16 cellular contexts compared by ENCODE assay signal in the genomic region with DNA sequence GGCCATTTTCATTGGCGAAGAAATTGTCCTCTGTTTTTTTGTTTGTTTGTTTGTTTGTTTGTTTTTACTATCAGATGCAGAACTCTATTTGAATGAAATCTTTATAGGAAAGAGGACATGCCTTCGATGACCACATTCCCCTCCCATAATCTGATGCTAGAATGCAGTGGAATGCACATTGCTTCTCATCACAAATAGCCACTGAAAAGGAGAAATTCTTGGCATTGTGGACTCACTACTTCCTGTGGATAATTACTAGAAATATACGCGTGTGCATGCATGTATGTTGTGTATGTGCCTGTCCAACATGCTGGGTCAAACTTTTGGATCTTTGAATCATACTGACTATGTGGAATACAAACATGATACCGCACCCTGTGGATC.
DNase-seq lines count a peak whose midpoint lies in the region; ATAC-seq and TF ChIP-seq lines count a peak whose summit lies in the region.
"Had no signal": no experiment of that assay in that cellular context is flagged by ENCODE, and none has a peak within 500 bp of the region (broad histone marks: within the 10 kb centered on the region; RNA-seq: fewer than 3 reads in every experiment).

No MANE protein-coding gene starts in this region.

- peak overlapping the region; percentile 66 for H3K27ac Mint-ChIP-seq in activated naive CD4-positive, alpha-beta T cell treated with anti-CD3 and anti-CD28 coated beads, Interleukin-2, amount 50 U/mL, for 24 hours
- H3K27ac Mint-ChIP-seq in T-helper 17 cell: peak overlapping the region; percentile 92
- peak overlapping the region in 1 of 2 donors; percentile 19 for H3K27ac Mint-ChIP-seq in stimulated activated naive CD8-positive, alpha-beta T cell treated with anti-CD3 and anti-CD28 coated beads, Interleukin-15, amount 100 ng/mL, for 72 hours
- H3K27ac Mint-ChIP-seq: dendritic cell treated with granulocyte-macrophage colony-stimulating factor and Interleukin-4, amounts not matched to agents 40 ng/mL and 50 ng/mL, for 4 days had no signal

- no peak for TF ChIP-seq EP300 in gastroesophageal sphincter (IDR thresholded peaks at IDR 0.05)

- no peaks in the 10 kb centered on the region for H3K27me3 Mint-ChIP-seq in activated naive CD4-positive, alpha-beta T cell treated with anti-CD3 and anti-CD28 coated beads, Interleukin-2, amount 50 U/mL, for 24 hours
- H3K27me3 Mint-ChIP-seq in T-helper 17 cell: no peaks in the 10 kb centered on the region
- H3K27me3 Mint-ChIP-seq in stimulated activated naive CD8-positive, alpha-beta T cell treated with anti-CD3 and anti-CD28 coated beads, Interleukin-15, amount 100 ng/mL, for 72 hours: no peaks in the 10 kb centered on the region
- H3K27me3 Mint-ChIP-seq: dendritic cell treated with granulocyte-macrophage colony-stimulating factor and Interleukin-4, amounts not matched to agents 40 ng/mL and 50 ng/mL, for 4 days had no signal

- peak overlapping the region; percentile 11 for H3K4me3 Mint-ChIP-seq in activated naive CD4-positive, alpha-beta T cell treated with anti-CD3 and anti-CD28 coated beads, Interleukin-2, amount 50 U/mL, for 24 hours
- peak overlapping the region; percentile 34 for H3K4me3 Mint-ChIP-seq in T-helper 17 cell
- H3K4me3 Mint-ChIP-seq in stimulated activated naive CD8-positive, alpha-beta T cell treated with anti-CD3 and anti-CD28 coated beads, Interleukin-15, amount 100 ng/mL, for 72 hours: peak overlapping the region; percentile 34 to 64
- H3K4me3 Mint-ChIP-seq: dendritic cell treated with granulocyte-macrophage colony-stimulating factor and Interleukin-4, amounts not matched to agents 40 ng/mL and 50 ng/mL, for 4 days had no signal

- ATAC-seq in T-helper 17 cell (no peak), gastroesophageal sphincter (no peak)
- ATAC-seq in stimulated activated naive CD8-positive, alpha-beta T cell treated with anti-CD3 and anti-CD28 coated beads, Interleukin-15, amount 100 ng/mL, for 72 hours: no peak

- peaks cover 86% of the 10 kb centered on the region for H3K4me1 Mint-ChIP-seq in activated naive CD4-positive, alpha-beta T cell treated with anti-CD3 and anti-CD28 coated beads, Interleukin-2, amount 50 U/mL, for 24 hours
- peaks cover 47% of the 10 kb centered on the region for H3K4me1 Mint-ChIP-seq in T-helper 17 cell
- H3K4me1 Mint-ChIP-seq in stimulated activated naive CD8-positive, alpha-beta T cell treated with anti-CD3 and anti-CD28 coated beads, Interleukin-15, amount 100 ng/mL, for 72 hours: peaks cover 83% of the 10 kb centered on the region

- no peak for DNase-seq in activated naive CD4-positive, alpha-beta T cell (lab: John Stamatoyannopoulos, UW)
- DNase-seq in T-helper 17 cell (no peak), fibroblast of pulmonary artery (ENCODE audit: low read depth) (peak; percentile 15), SKM-1 (lab: John Stamatoyannopoulos, UW; ENCODE audit: unreplicated experiment) (no peak), GF-D8 (lab: John Stamatoyannopoulos, UW) (no peak)
- no peak for DNase-seq in stimulated activated naive CD8-positive, alpha-beta T cell treated with anti-CD3 and anti-CD28 coated beads, Interleukin-15, amount 100 ng/mL, for 72 hours
- DNase-seq: activated T-cell treated with anti-CD3 and anti-CD28 coated beads, Interleukin-2, amount 50 U/mL, for 48 hours; esophagus squamous epithelium; HCEC 1CT; MG63; NCI-H2081; small intestine had no signal

- no peak overlapping the region for H3K27ac ChIP-seq in gastroesophageal sphincter
- H3K27ac ChIP-seq: ascending aorta had no signal

- no peaks in the 10 kb centered on the region for H3K36me3 ChIP-seq in gastroesophageal sphincter
- H3K36me3 ChIP-seq: ascending aorta, esophagus squamous epithelium, MG63 had no signal

- WGBS in gastroesophageal sphincter (ENCODE audit: low coverage in 1 of 2), 2 donors: 57% methylated on average over 4 to 5 of the region's 5 CpGs

- H3K27me3 ChIP-seq in gastroesophageal sphincter: peaks cover 28% of the 10 kb centered on the region
- H3K27me3 ChIP-seq: ascending aorta had no signal

- no peak overlapping the region for H3K4me3 ChIP-seq in fibroblast of pulmonary artery (replicated peaks; ENCODE audit: low read depth, low read length)
- no peak overlapping the region for H3K4me3 ChIP-seq in gastroesophageal sphincter
- H3K4me3 ChIP-seq: ascending aorta, esophagus squamous epithelium, MG63 had no signal

- H3K4me1 ChIP-seq in gastroesophageal sphincter: peaks cover 0 to 4% (median 0%) of the 10 kb centered on the region in 3 donors
- H3K4me1 ChIP-seq: ascending aorta had no signal

- peaks cover 4% of the 10 kb centered on the region for H3K9me3 Mint-ChIP-seq in activated naive CD4-positive, alpha-beta T cell treated with anti-CD3 and anti-CD28 coated beads, Interleukin-2, amount 50 U/mL, for 24 hours
- H3K9me3 Mint-ChIP-seq in stimulated activated naive CD8-positive, alpha-beta T cell treated with anti-CD3 and anti-CD28 coated beads, Interleukin-15, amount 100 ng/mL, for 72 hours: no peaks in the 10 kb centered on the region

- H3K9me3 ChIP-seq in T-helper 17 cell (ENCODE audit: control insufficient read depth, low read length, poor library complexity, severe bottlenecking) (no peaks in the 10 kb centered on the region), gastroesophageal sphincter (no peaks in the 10 kb centered on the region)
- H3K9me3 ChIP-seq: ascending aorta, esophagus squamous epithelium, MG63 had no signal

- TF ChIP-seq CTCF in fibroblast of pulmonary artery (IDR thresholded peaks at IDR 0.05; ENCODE audit: low read length, missing control alignments) (no peak), gastroesophageal sphincter (IDR thresholded peaks at IDR 0.05) (no peak)

- H3K36me3 Mint-ChIP-seq in activated naive CD4-positive, alpha-beta T cell treated with anti-CD3 and anti-CD28 coated beads, Interleukin-2, amount 50 U/mL, for 24 hours: no peaks in the 10 kb centered on the region
- H3K36me3 Mint-ChIP-seq in T-helper 17 cell (ENCODE audit: low read depth): peaks cover 2% of the 10 kb centered on the region

- no peak for TF ChIP-seq POLR2A in gastroesophageal sphincter (IDR thresholded peaks at IDR 0.05)
